8 cellular contexts compared by ENCODE assay signal in genomic region chr12:62434504-62435336, GRCh38. TPM values are rescaled to one million over a fixed set of nuclear protein-coding genes. Genes with fewer than 3 reads are reported as not detected.
DNase-seq lines count a peak whose midpoint lies in the region; ATAC-seq lines count a peak whose summit lies in the region.

No MANE protein-coding gene starts in this region.

- H3K27ac Mint-ChIP-seq in activated naive CD4-positive, alpha-beta T cell treated with anti-CD3 and anti-CD28 coated beads, Interleukin-2, amount 50 U/mL, for 24 hours = no peak overlapping the region
- peak overlapping the region in 3 of 6 donors; percentile 22 to 36 (median 28) for H3K27ac Mint-ChIP-seq in naive B cell

- no peaks in the 10 kb centered on the region for H3K36me3 ChIP-seq in NT2/D1 (ENCODE audit: insufficient read depth, insufficient read length, low read length)
- no peaks in the 10 kb centered on the region for H3K36me3 ChIP-seq in duodenal mucosa (ENCODE audit: control insufficient read depth in 1 of 2, insufficient read depth in 2 of 2, low read length in 2 of 2)

- H3K4me1 ChIP-seq in NT2/D1 (ENCODE audit: insufficient read depth, insufficient read length) (peaks cover 6% of the 10 kb centered on the region), duodenal mucosa (ENCODE audit: control insufficient read depth in 1 of 2, insufficient read depth in 2 of 2, low read length in 2 of 2) (peaks cover 14 to 17% of the 10 kb centered on the region in 2 donors)

- no peak overlapping the region for H3K27ac ChIP-seq in duodenal mucosa (ENCODE audit: low read depth, low read length)

- H3K4me1 Mint-ChIP-seq in activated naive CD4-positive, alpha-beta T cell treated with anti-CD3 and anti-CD28 coated beads, Interleukin-2, amount 50 U/mL, for 24 hours = peaks cover 13% of the 10 kb centered on the region
- peaks cover 14 to 21% (median 20%) of the 10 kb centered on the region in 3 donors for H3K4me1 Mint-ChIP-seq in naive B cell

- ATAC-seq in naive B cell (ENCODE audit: low read depth in 2 of 2) (peak; percentile 54 to 63), HG02623 (IDR thresholded peaks at IDR 0.05; ENCODE audit: unreplicated experiment) (no peak), GM18870 (IDR thresholded peaks at IDR 0.05; ENCODE audit: unreplicated experiment) (no peak)

- no peak for DNase-seq in activated naive CD4-positive, alpha-beta T cell (lab: John Stamatoyannopoulos, UW)
- DNase-seq in NT2/D1 (ENCODE audit: low read depth, low spot score) (no peak), naive B cell (peak; percentile 14), NK-92 (lab: John Stamatoyannopoulos, UW; ENCODE audit: unreplicated experiment) (no peak)

- H3K4me3 ChIP-seq in NT2/D1 (ENCODE audit: insufficient read length, low read depth) (peak overlapping the region; percentile 55), duodenal mucosa (ENCODE audit: low read depth in 1 of 2, low read length in 2 of 2) (peak overlapping the region; percentile 65 to 76)

- H3K27me3 ChIP-seq in NT2/D1 (ENCODE audit: insufficient read depth, insufficient read length) (peaks cover 28% of the 10 kb centered on the region), duodenal mucosa (ENCODE audit: control insufficient read depth in 1 of 2, insufficient read depth in 2 of 2, low read length in 2 of 2) (peaks cover 0 to 12% of the 10 kb centered on the region in 2 donors)

- H3K36me3 Mint-ChIP-seq in activated naive CD4-positive, alpha-beta T cell treated with anti-CD3 and anti-CD28 coated beads, Interleukin-2, amount 50 U/mL, for 24 hours = no peaks in the 10 kb centered on the region
- H3K36me3 Mint-ChIP-seq in naive B cell = no peaks in the 10 kb centered on the region

- peaks cover 21% of the 10 kb centered on the region for H3K27me3 Mint-ChIP-seq in activated naive CD4-positive, alpha-beta T cell treated with anti-CD3 and anti-CD28 coated beads, Interleukin-2, amount 50 U/mL, for 24 hours
- H3K27me3 Mint-ChIP-seq in naive B cell = peaks cover 35 to 46% (median 41%) of the 10 kb centered on the region in 3 donors

- H3K9me3 ChIP-seq in NT2/D1 (ENCODE audit: insufficient read depth, low read length) (no peaks in the 10 kb centered on the region), duodenal mucosa (ENCODE audit: control insufficient read depth in 1 of 2, low read length in 2 of 2) (no peaks in the 10 kb centered on the region)

- H3K4me3 Mint-ChIP-seq in activated naive CD4-positive, alpha-beta T cell treated with anti-CD3 and anti-CD28 coated beads, Interleukin-2, amount 50 U/mL, for 24 hours = peak overlapping the region; percentile 90
- H3K4me3 Mint-ChIP-seq in naive B cell = peak overlapping the region; percentile 78 to 93 (median 88)

- H3K9ac ChIP-seq in NT2/D1 (ENCODE audit: insufficient read length, low read depth) (peak overlapping the region; percentile 6), duodenal mucosa (ENCODE audit: low read depth in 1 of 2, low read length in 2 of 2) (peak overlapping the region; percentile 27 to 53)

- H3K9me3 Mint-ChIP-seq in activated naive CD4-positive, alpha-beta T cell treated with anti-CD3 and anti-CD28 coated beads, Interleukin-2, amount 50 U/mL, for 24 hours = no peaks in the 10 kb centered on the region
- peaks cover 0 to 2% (median 0%) of the 10 kb centered on the region in 7 donors for H3K9me3 Mint-ChIP-seq in naive B cell

RNA-seq across cellular contexts. Expression of gene MON2, which starts 31.9 kb away (rescaled TPM):
- 10 to 100 TPM in 5 of 6 donors, 1 to 10 TPM in 1; 4.0 to 28.6 (median 18.1) TPM for polyA plus RNA-seq in naive B cell (ENCODE audit: low read depth in 6 of 6)

Comparison
In these comparisons a context has a peak if more than half of its experiments do, and no peak if none do; other contexts are left out.
1. ATAC-seq: peak in naive B cell (2 of 2); none in HG02623 (single experiment) and GM18870 (single experiment).